ENCODE assay signal across 11 cellular contexts in genomic region chr13:30224732-30225131, GRCh38.
A peak's percentile ranks its signal among the peaks of the same experiment; 100 is the strongest.
DNase-seq lines count a peak whose midpoint lies in the region; TF ChIP-seq lines count a peak whose summit lies in the region.
"Had no signal": no experiment of that assay in that cellular context is flagged by ENCODE, and none has a peak within 500 bp of the region (broad histone marks: within the 10 kb centered on the region; RNA-seq: fewer than 3 reads in every experiment).

No MANE protein-coding gene starts in this region.

- no peak for TF ChIP-seq CTCF in epithelial cell of esophagus (IDR thresholded peaks at IDR 0.05; ENCODE audit: insufficient read depth, low read depth, low read length, missing control alignments)

- peak; percentile 1 for DNase-seq in stimulated activated CD4-positive, alpha-beta T cell treated with anti-CD3 and anti-CD28 coated beads, Interleukin-1b, Interleukin-23, amount 100 ng/mL, for 48 hours
- DNase-seq in stimulated activated CD4-positive, alpha-beta T cell treated with anti-CD3 and anti-CD28 coated beads, Interleukin-12 subunit alpha, Interleukin-12 subunit beta, amount 100 ng/mL, for 4 hours = no peak
- peak; percentile 6 for DNase-seq in NCI-H460 (ENCODE audit: extremely low read depth, low read depth)
- peak; percentile 71 for DNase-seq in epithelial cell of esophagus (ENCODE audit: low read depth)
- DNase-seq in stromal cell of bone marrow (ENCODE audit: low read depth) = peak; percentile 7
- DNase-seq in SIG-M5 treated with dmso at 0.1 percent for 504 hours (lab: John Stamatoyannopoulos, UW; ENCODE audit: unreplicated experiment) = no peak
- DNase-seq in UCSD-AML1 (lab: John Stamatoyannopoulos, UW; ENCODE audit: unreplicated experiment) = no peak
- no peak for DNase-seq in amniotic stem cell (lab: John Stamatoyannopoulos, UW)
- DNase-seq: effector memory CD4-positive, alpha-beta T cell; Karpas-422; substantia nigra had no signal

- H3K4me3 ChIP-seq in epithelial cell of esophagus (ENCODE audit: low read length) = no peak overlapping the region

Comparison
In these comparisons a context has a peak if more than half of its experiments do, and no peak if none do; other contexts are left out.
1. DNase-seq: peak in stimulated activated CD4-positive, alpha-beta T cell treated with anti-CD3 and anti-CD28 coated beads, Interleukin-1b, Interleukin-23, amount 100 ng/mL, for 48 hours (single experiment), NCI-H460 (single experiment), epithelial cell of esophagus (single experiment) and stromal cell of bone marrow (single experiment); none in stimulated activated CD4-positive, alpha-beta T cell treated with anti-CD3 and anti-CD28 coated beads, Interleukin-12 subunit alpha, Interleukin-12 subunit beta, amount 100 ng/mL, for 4 hours (single experiment), SIG-M5 treated with dmso at 0.1 percent for 504 hours (single experiment), UCSD-AML1 (single experiment) and amniotic stem cell (single experiment).